Comparison of ENCODE assay signal across 37 cellular contexts in genomic region chr1:26090893-26091292, GRCh38. TPM values are rescaled to one million over a fixed set of nuclear protein-coding genes. Genes with fewer than 3 reads are reported as not detected.
"Had no signal": no experiment of that assay in that cellular context is flagged by ENCODE, and none has a peak within 500 bp of the region (broad histone marks: within the 10 kb centered on the region; RNA-seq: fewer than 3 reads in every experiment).

No MANE protein-coding gene starts in this region.

- H3K36me3 ChIP-seq: MG63 had no signal

- DNase-seq: Karpas-422, Kasumi-1, MG63, MM.1S, MV-4-11, NCI-H1048, NCI-H1092, NCI-H1092 treated with DMSO at 0.1 percent for 48 hours, NCI-H1105, NCI-H1105 treated with DMSO at 0.1 percent for 48 hours, NCI-H1417, NCI-H1417 treated with DMSO at 0.1 percent for 48 hours, NCI-H1436, NCI-H1436 treated with DMSO at 0.1 percent for 48 hours, NCI-H146, NCI-H1694, NCI-H1694 treated with DMSO at 0.1 percent for 48 hours, NCI-H187, NCI-H187 treated with DMSO at 0.1 percent for 48 hours, NCI-H1930, NCI-H2029, NCI-H2029 treated with DMSO at 0.1 percent for 48 hours, NCI-H2081, NCI-H2081 treated with DMSO at 0.1 percent for 48 hours, NCI-H2107, NCI-H2171, NCI-H2171 treated with DMSO at 0.1 percent for 48 hours, NCI-H2227 treated with DMSO at 0.1 percent for 48 hours, NCI-H226, NCI-H345, NCI-H446, NCI-H446 treated with DMSO at 0.1 percent for 48 hours, NCI-H510A, NCI-H510A treated with DMSO at 0.1 percent for 48 hours had no signal

- H3K4me3 ChIP-seq: MG63 had no signal

RNA-seq across cellular contexts. Expression of gene TRIM63, which starts 23.5 kb away (rescaled TPM):
- total RNA-seq: LHCN-M2, MCF 10A, NCI-H460 had no signal

RNA-seq across cellular contexts. Expression of gene SLC30A2, which starts 45.0 kb away (rescaled TPM):
- total RNA-seq: LHCN-M2, MCF 10A, NCI-H460 had no signal
